In genomic region chr17:61813211-61813610, GRCh38 we compare ENCODE assay signal across 21 cellular contexts. TPM values are rescaled to one million over a fixed set of nuclear protein-coding genes. Genes with fewer than 3 reads are reported as not detected.
"Had no signal": no experiment of that assay in that cellular context is flagged by ENCODE, and none has a peak within 500 bp of the region (broad histone marks: within the 10 kb centered on the region; RNA-seq: fewer than 3 reads in every experiment).

No MANE protein-coding gene starts in this region.

- ATAC-seq: activated CD8-positive, alpha-beta T cell treated with anti-CD3 and anti-CD28 coated beads, Interleukin-2, amount 10 ng/mL, durations not matched to agents 7 days and 5 days; effector memory CD8-positive, alpha-beta T cell; naive thymus-derived CD8-positive, alpha-beta T cell; stimulated activated naive B cell treated with anti-CD40 and anti-IgM and Interleukin-4, amounts not matched to agents 10 μg/mL and 1 μg/mL and 100 μg/mL, for 72 hours had no signal

- H3K27me3 Mint-ChIP-seq: activated B cell treated with CpG ODN at 0.5 μM for 24 hours; activated CD4-positive, alpha-beta T cell treated with anti-CD3 and anti-CD28 coated beads, Interleukin-2, amount 10 ng/mL, durations not matched to agents 24 days and 14 days; activated naive CD8-positive, alpha-beta T cell treated with anti-CD3 and anti-CD28 coated beads, Interleukin-2, amount 10 ng/mL, durations not matched to agents 7 days and 5 days; effector memory CD8-positive, alpha-beta T cell; naive thymus-derived CD8-positive, alpha-beta T cell; stimulated activated naive B cell treated with anti-CD40 and anti-IgM and Interleukin-4, amounts not matched to agents 10 μg/mL and 1 μg/mL and 100 μg/mL, for 72 hours had no signal

- FAIRE-seq: bronchial epithelial cell had no signal

- H3K4me3 ChIP-seq: ascending aorta, left ventricle myocardium inferior, right atrium auricular region, skin epidermis, tibial artery, vagina had no signal

- H3K27me3 ChIP-seq: ascending aorta, right atrium auricular region, tibial artery, vagina had no signal

- H3K9me3 ChIP-seq: ascending aorta, left ventricle myocardium inferior, right atrium auricular region, tibial artery, vagina had no signal

- H3K27ac Mint-ChIP-seq: activated B cell treated with CpG ODN at 0.5 μM for 24 hours; activated CD4-positive, alpha-beta T cell treated with anti-CD3 and anti-CD28 coated beads, Interleukin-2, amount 10 ng/mL, durations not matched to agents 24 days and 14 days; activated CD8-positive, alpha-beta T cell treated with anti-CD3 and anti-CD28 coated beads, Interleukin-2, amount 10 ng/mL, durations not matched to agents 7 days and 5 days; activated naive CD8-positive, alpha-beta T cell treated with anti-CD3 and anti-CD28 coated beads, Interleukin-2, amount 10 ng/mL, durations not matched to agents 7 days and 5 days; effector memory CD8-positive, alpha-beta T cell; naive thymus-derived CD8-positive, alpha-beta T cell; stimulated activated naive B cell treated with anti-CD40 and anti-IgM and Interleukin-4, amounts not matched to agents 10 μg/mL and 1 μg/mL and 100 μg/mL, for 72 hours; T-helper 2 cell treated with Interferon-gamma antibody and Interleukin-4, amounts not matched to agents 5 μg/mL and 100 μg/mL, for 36 hours had no signal

- H3K9me3 Mint-ChIP-seq: activated B cell treated with CpG ODN at 0.5 μM for 24 hours; activated CD4-positive, alpha-beta T cell treated with anti-CD3 and anti-CD28 coated beads, Interleukin-2, amount 10 ng/mL, durations not matched to agents 24 days and 14 days; activated naive CD8-positive, alpha-beta T cell treated with anti-CD3 and anti-CD28 coated beads, Interleukin-2, amount 10 ng/mL, durations not matched to agents 7 days and 5 days; effector memory CD8-positive, alpha-beta T cell; naive thymus-derived CD8-positive, alpha-beta T cell; stimulated activated naive B cell treated with anti-CD40 and anti-IgM and Interleukin-4, amounts not matched to agents 10 μg/mL and 1 μg/mL and 100 μg/mL, for 72 hours; T-helper 2 cell treated with Interferon-gamma antibody and Interleukin-4, amounts not matched to agents 5 μg/mL and 100 μg/mL, for 36 hours had no signal

- H3K4me3 Mint-ChIP-seq: activated B cell treated with CpG ODN at 0.5 μM for 24 hours; activated CD4-positive, alpha-beta T cell treated with anti-CD3 and anti-CD28 coated beads, Interleukin-2, amount 10 ng/mL, durations not matched to agents 24 days and 14 days; activated CD8-positive, alpha-beta T cell treated with anti-CD3 and anti-CD28 coated beads, Interleukin-2, amount 10 ng/mL, durations not matched to agents 7 days and 5 days; activated naive CD8-positive, alpha-beta T cell treated with anti-CD3 and anti-CD28 coated beads, Interleukin-2, amount 10 ng/mL, durations not matched to agents 7 days and 5 days; effector memory CD8-positive, alpha-beta T cell; naive thymus-derived CD8-positive, alpha-beta T cell; stimulated activated naive B cell treated with anti-CD40 and anti-IgM and Interleukin-4, amounts not matched to agents 10 μg/mL and 1 μg/mL and 100 μg/mL, for 72 hours; T-helper 2 cell treated with Interferon-gamma antibody and Interleukin-4, amounts not matched to agents 5 μg/mL and 100 μg/mL, for 36 hours had no signal

- H3K36me3 ChIP-seq: ascending aorta, left ventricle myocardium inferior, right atrium auricular region, tibial artery, vagina had no signal

- DNase-seq: activated B cell treated with CpG ODN at 0.5 μM for 24 hours; activated CD4-positive, alpha-beta T cell treated with anti-CD3 and anti-CD28 coated beads, Interleukin-2, amount 10 ng/mL, durations not matched to agents 24 days and 14 days; activated CD8-positive, alpha-beta memory T cell treated with anti-CD3 and anti-CD28 coated beads, Interleukin-2, amount 50 U/mL, for 4 hours; activated CD8-positive, alpha-beta T cell treated with anti-CD3 and anti-CD28 coated beads, Interleukin-2, amount 10 ng/mL, durations not matched to agents 7 days and 5 days; activated naive CD4-positive, alpha-beta T cell; activated naive CD8-positive, alpha-beta T cell treated with anti-CD3 and anti-CD28 coated beads, Interleukin-2, amount 10 ng/mL, durations not matched to agents 7 days and 5 days; dermis blood vessel endothelial cell; effector memory CD8-positive, alpha-beta T cell; left ventricle myocardium inferior; naive thymus-derived CD8-positive, alpha-beta T cell; stimulated activated CD4-positive, alpha-beta T cell treated with anti-CD3 and anti-CD28 coated beads, Interleukin-15, amount 100 ng/mL, for 24 hours; stimulated activated CD4-positive, alpha-beta T cell treated with anti-CD3 and anti-CD28 coated beads, Interleukin-4, amount 100 ng/mL, for 1 hour; stimulated activated naive B cell treated with anti-CD40 and anti-IgM and Interleukin-4, amounts not matched to agents 10 μg/mL and 1 μg/mL and 100 μg/mL, for 72 hours; tibial artery had no signal

- H3K4me1 ChIP-seq: ascending aorta, left ventricle myocardium inferior, right atrium auricular region, tibial artery, vagina had no signal

- H3K27ac ChIP-seq: ascending aorta, epithelial cell of prostate, left ventricle myocardium inferior, right atrium auricular region, skin epidermis, tibial artery, vagina had no signal

RNA-seq across cellular contexts. Expression of gene BRIP1, which starts 50.1 kb away (rescaled TPM):
- total RNA-seq: ascending aorta, right atrium auricular region had no signal
